In the genomic region with DNA sequence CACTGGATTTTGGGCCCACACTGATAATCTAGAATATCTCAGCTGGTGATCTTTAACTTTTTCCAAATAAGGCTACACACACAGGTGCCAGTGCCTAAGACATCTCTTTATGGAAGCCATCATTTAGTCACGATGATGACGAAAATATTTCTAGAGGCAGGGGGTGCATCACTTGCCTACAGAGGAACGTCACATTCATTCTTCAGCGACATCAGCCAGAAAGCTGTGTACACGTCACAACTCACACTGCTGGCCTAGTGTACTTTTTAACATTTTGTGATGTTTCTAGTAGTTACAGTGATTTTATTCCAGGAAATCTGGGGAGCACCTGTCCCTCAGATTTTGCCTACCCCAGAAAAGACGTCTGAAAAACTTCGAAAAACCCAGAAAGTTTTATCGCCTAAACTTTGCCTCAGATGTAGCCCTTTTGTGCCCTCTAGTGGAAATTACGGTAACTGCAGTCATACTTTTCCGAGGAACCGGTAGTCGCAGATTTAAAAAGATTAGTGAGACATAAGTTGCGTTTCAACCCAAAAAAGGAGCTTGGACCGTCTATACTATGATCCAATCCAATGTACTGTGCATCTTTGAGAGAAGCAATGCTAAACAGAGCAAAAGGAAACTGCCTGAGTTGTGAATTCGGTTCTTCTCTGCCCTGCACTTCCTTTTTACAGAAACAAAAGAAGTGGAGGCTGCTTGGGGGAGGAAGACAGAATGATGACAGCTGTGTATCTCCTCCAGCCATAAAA, we compare ENCODE assay signal across 8 cellular contexts.
DNase-seq lines count a peak whose midpoint lies in the region; ATAC-seq and TF ChIP-seq lines count a peak whose summit lies in the region.

No MANE protein-coding gene starts in this region.

- peak; percentile 63 for ATAC-seq in central memory CD8-positive, alpha-beta T cell (replicated peaks; ENCODE audit: extremely low read depth, poor library complexity, severe bottlenecking)

- H3K4me3 Mint-ChIP-seq in HFFc6 = peak overlapping the region; percentile 84
- H3K4me3 Mint-ChIP-seq in T-helper 2 cell treated with Interferon-gamma antibody and Interleukin-4, amounts not matched to agents 5 μg/mL and 100 μg/mL, for 36 hours = peak overlapping the region; percentile 84
- H3K4me3 Mint-ChIP-seq in central memory CD8-positive, alpha-beta T cell = peak overlapping the region; percentile 80

- H3K36me3 Mint-ChIP-seq in HFFc6 (ENCODE audit: low read depth) = no peaks in the 10 kb centered on the region
- H3K36me3 Mint-ChIP-seq in T-helper 2 cell treated with Interferon-gamma antibody and Interleukin-4, amounts not matched to agents 5 μg/mL and 100 μg/mL, for 36 hours (ENCODE audit: low read depth) = no peaks in the 10 kb centered on the region
- H3K36me3 Mint-ChIP-seq in central memory CD8-positive, alpha-beta T cell (ENCODE audit: insufficient read depth) = no peaks in the 10 kb centered on the region

- no peaks in the 10 kb centered on the region; the same call in 1 of the 2 replicates for H3K27me3 Mint-ChIP-seq in HFFc6 (ENCODE audit: insufficient read depth)
- H3K27me3 Mint-ChIP-seq in T-helper 2 cell treated with Interferon-gamma antibody and Interleukin-4, amounts not matched to agents 5 μg/mL and 100 μg/mL, for 36 hours (ENCODE audit: low read depth) = no peaks in the 10 kb centered on the region
- no peaks in the 10 kb centered on the region for H3K27me3 Mint-ChIP-seq in central memory CD8-positive, alpha-beta T cell

- peak; percentile 16 to 64 for DNase-seq in activated CD4-positive, alpha-beta T cell treated with anti-CD3 and anti-CD28 coated beads for 24 hours (ENCODE audit: low read depth in 2 of 2)
- no peak for DNase-seq in activated CD4-positive, alpha-beta T cell treated with anti-CD3 and anti-CD28 coated beads for 1 hour
- DNase-seq in HFFc6 (peak; percentile 62), NAMALWA (ENCODE audit: low spot score) (peak; percentile 88), kidney glomerular epithelial cell (lab: John Stamatoyannopoulos, UW) (peak; percentile 74)
- peak; percentile 55 for DNase-seq in T-helper 2 cell treated with Interferon-gamma antibody and Interleukin-4, amounts not matched to agents 5 μg/mL and 100 μg/mL, for 36 hours (ENCODE audit: low spot score)
- DNase-seq in central memory CD8-positive, alpha-beta T cell (ENCODE audit: low spot score in 2 of 2) = peak; percentile 51 to 67
- DNase-seq in stimulated activated CD4-positive, alpha-beta T cell treated with anti-CD3 and anti-CD28 coated beads, Interleukin-1b, Interleukin-23, amount 100 ng/mL, for 48 hours = peak; percentile 19

- peak; percentile 94 for TF ChIP-seq CTCF in HFFc6 (IDR thresholded peaks at IDR 0.05)

- H3K9me3 Mint-ChIP-seq in HFFc6 = no peaks in the 10 kb centered on the region
- H3K9me3 Mint-ChIP-seq in T-helper 2 cell treated with Interferon-gamma antibody and Interleukin-4, amounts not matched to agents 5 μg/mL and 100 μg/mL, for 36 hours = no peaks in the 10 kb centered on the region
- no peaks in the 10 kb centered on the region for H3K9me3 Mint-ChIP-seq in central memory CD8-positive, alpha-beta T cell

- no peak overlapping the region for H3K27ac Mint-ChIP-seq in HFFc6
- peak overlapping the region; percentile 75 for H3K27ac Mint-ChIP-seq in T-helper 2 cell treated with Interferon-gamma antibody and Interleukin-4, amounts not matched to agents 5 μg/mL and 100 μg/mL, for 36 hours
- H3K27ac Mint-ChIP-seq in central memory CD8-positive, alpha-beta T cell (ENCODE audit: low read depth) = peak overlapping the region; percentile 59

- peaks cover 9% of the 10 kb centered on the region for H3K4me1 Mint-ChIP-seq in HFFc6 (ENCODE audit: low read depth)
- peaks cover 5% of the 10 kb centered on the region for H3K4me1 Mint-ChIP-seq in T-helper 2 cell treated with Interferon-gamma antibody and Interleukin-4, amounts not matched to agents 5 μg/mL and 100 μg/mL, for 36 hours (ENCODE audit: low read depth)
- no peaks in the 10 kb centered on the region for H3K4me1 Mint-ChIP-seq in central memory CD8-positive, alpha-beta T cell
